In the genomic region with DNA sequence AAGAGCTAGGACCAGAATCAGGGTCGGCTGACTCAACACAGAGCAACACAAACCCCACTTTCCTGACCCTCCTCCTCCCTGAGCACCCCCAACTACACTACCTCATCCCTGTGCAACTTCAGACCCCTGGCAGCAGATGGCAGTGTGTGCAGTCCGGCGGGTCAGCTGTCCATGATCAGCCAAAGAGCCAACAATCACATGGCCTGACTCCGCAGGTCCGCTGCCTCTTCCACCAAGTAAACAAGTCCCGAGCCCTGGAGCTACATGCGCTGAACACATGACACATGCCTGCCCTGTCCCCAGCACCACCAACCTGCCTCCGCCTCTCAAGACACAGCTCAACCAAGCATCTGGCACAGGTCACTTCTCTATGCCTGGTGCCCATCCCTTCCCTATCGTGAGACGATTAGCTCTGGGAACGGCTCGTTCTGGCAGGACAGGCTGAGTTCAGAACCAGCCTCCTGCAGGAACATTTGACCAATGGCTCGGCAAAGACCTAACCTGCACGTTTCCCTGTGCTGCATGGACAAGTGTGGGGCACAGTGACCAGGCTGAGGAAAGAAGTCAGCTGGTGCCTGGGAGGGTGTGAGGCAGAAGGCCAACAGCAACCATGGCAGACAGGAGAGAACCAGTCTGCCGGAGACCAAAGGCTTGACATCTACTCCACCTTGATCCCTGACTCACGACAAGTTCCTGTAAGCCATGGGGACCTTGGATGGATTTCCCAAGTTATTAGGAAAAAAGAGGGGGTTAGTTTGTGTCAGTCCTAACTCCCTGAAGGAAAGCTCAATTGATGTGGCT, we compare ENCODE assay signal across 8 cellular contexts.
DNase-seq lines count a peak whose midpoint lies in the region; ATAC-seq and FAIRE-seq lines count a peak whose summit lies in the region.

No MANE protein-coding gene starts in this region.

- H3K36me3 Mint-ChIP-seq in activated CD8-positive, alpha-beta memory T cell treated with anti-CD3 and anti-CD28 coated beads, Interleukin-2, amount 10 ng/mL, durations not matched to agents 7 days and 5 days: peaks cover 44% of the 10 kb centered on the region

- ATAC-seq in activated CD8-positive, alpha-beta memory T cell treated with anti-CD3 and anti-CD28 coated beads, Interleukin-2, amount 10 ng/mL, durations not matched to agents 7 days and 5 days: peak; percentile 31
- ATAC-seq in HG03097 (IDR thresholded peaks at IDR 0.05; ENCODE audit: low FRiP score, unreplicated experiment): no peak

- intact Hi-C loops in cardiac septum (cut with DNase I): loop anchor here (10.0 kb wide), 1 partner anchor 53 kb away; no protein-coding TSS in a partner anchor

- peaks cover 16% of the 10 kb centered on the region for H3K79me2 ChIP-seq in ACC112 (ENCODE audit: control insufficient read depth, insufficient read depth, low read length, unreplicated experiment)

- H3K36me3 ChIP-seq in ACC112 (ENCODE audit: insufficient read depth, low read length): peaks cover 37% of the 10 kb centered on the region

- H3K4me3 ChIP-seq in ACC112 (ENCODE audit: low read depth, low read length): no peak overlapping the region

- H3K4me3 Mint-ChIP-seq in activated CD8-positive, alpha-beta memory T cell treated with anti-CD3 and anti-CD28 coated beads, Interleukin-2, amount 10 ng/mL, durations not matched to agents 7 days and 5 days: no peak overlapping the region

- no peaks in the 10 kb centered on the region for H3K27me3 Mint-ChIP-seq in activated CD8-positive, alpha-beta memory T cell treated with anti-CD3 and anti-CD28 coated beads, Interleukin-2, amount 10 ng/mL, durations not matched to agents 7 days and 5 days

- no peak overlapping the region for H3K27ac Mint-ChIP-seq in activated CD8-positive, alpha-beta memory T cell treated with anti-CD3 and anti-CD28 coated beads, Interleukin-2, amount 10 ng/mL, durations not matched to agents 7 days and 5 days

- H3K4me1 ChIP-seq in ACC112 (ENCODE audit: control insufficient read depth, insufficient read depth, low read length, unreplicated experiment): peaks cover 52% of the 10 kb centered on the region

- FAIRE-seq in GM19239 (lab: Jason Lieb, UNC): peak; percentile 69

- H3K4me1 Mint-ChIP-seq in activated CD8-positive, alpha-beta memory T cell treated with anti-CD3 and anti-CD28 coated beads, Interleukin-2, amount 10 ng/mL, durations not matched to agents 7 days and 5 days: peaks cover 42% of the 10 kb centered on the region

- CTCF ChIA-PET in activated CD8-positive, alpha-beta memory T cell treated with anti-CD3 and anti-CD28 coated beads, Interleukin-2, amount 10 ng/mL, durations not matched to agents 7 days and 5 days (lab: Charles Lee): interaction anchor here (0.6 to 3.9 kb wide), 12 partner anchors 9 to 233 kb away, joined by 3 to 22 read pairs (median 6); no protein-coding TSS in a partner anchor

- H3K9me3 Mint-ChIP-seq in activated CD8-positive, alpha-beta memory T cell treated with anti-CD3 and anti-CD28 coated beads, Interleukin-2, amount 10 ng/mL, durations not matched to agents 7 days and 5 days (ENCODE audit: low read depth): no peaks in the 10 kb centered on the region

- DNase-seq in GM19239 (ENCODE audit: insufficient read length, low spot score) (no peak), cardiac septum (ENCODE audit: low spot score) (peak; percentile 86), putamen (ENCODE audit: low spot score) (peak; percentile 70), NCI-H2171 treated with DMSO at 0.1 percent for 48 hours (lab: John Stamatoyannopoulos, UW) (no peak), T-helper 9 cell (no peak)
- DNase-seq in activated CD8-positive, alpha-beta memory T cell treated with anti-CD3 and anti-CD28 coated beads, Interleukin-2, amount 10 ng/mL, durations not matched to agents 7 days and 5 days: peak; percentile 38

- H3K27me3 ChIP-seq in ACC112 (ENCODE audit: insufficient read depth, low read length): no peaks in the 10 kb centered on the region

- peak overlapping the region; percentile 50 for H3K27ac ChIP-seq in ACC112 (ENCODE audit: low read depth, low read length)

- no peak overlapping the region for H2AFZ ChIP-seq in ACC112 (ENCODE audit: low read length, unreplicated experiment)

Comparison
In these comparisons a context has a peak if more than half of its experiments do, and no peak if none do; other contexts are left out.
1. DNase-seq: peak in activated CD8-positive, alpha-beta memory T cell treated with anti-CD3 and anti-CD28 coated beads, Interleukin-2, amount 10 ng/mL, durations not matched to agents 7 days and 5 days (single experiment), cardiac septum (single experiment) and putamen (single experiment); none in GM19239 (single experiment), NCI-H2171 treated with DMSO at 0.1 percent for 48 hours (single experiment) and T-helper 9 cell (single experiment).